Comparison of ENCODE assay signal across 1 cellular context in genomic region chr6:31438677-31439076, GRCh38.
TF ChIP-seq lines count a peak whose summit lies in the region.

No MANE protein-coding gene starts in this region.

TF ChIP-seq in K562, 482 proteins besides CTCF, POLR2A, EP300 and RAD21 (continued from another document):
- peak; percentile 54; the same call in 1 of the 2 replicates for TF ChIP-seq ATF3 (IDR thresholded peaks at IDR 0.05)
- TF ChIP-seq ATF3 (CRISPR knock-in tag; conservative IDR thresholded peaks at IDR 0.05), result no peak
